In genomic region chr5:130992621-130993020, GRCh38 we compare ENCODE assay signal across 17 cellular contexts.
"Had no signal": no experiment of that assay in that cellular context is flagged by ENCODE, and none has a peak within 500 bp of the region (broad histone marks: within the 10 kb centered on the region; RNA-seq: fewer than 3 reads in every experiment).

No MANE protein-coding gene starts in this region.

- H3K4me1 ChIP-seq: esophagus muscularis mucosa, left ventricle myocardium inferior, pancreas, psoas muscle, right atrium auricular region, upper lobe of right lung had no signal

- H3K9me3 ChIP-seq: esophagus muscularis mucosa, left ventricle myocardium inferior, neutrophil, pancreas, psoas muscle, right atrium auricular region, upper lobe of right lung had no signal

- H3K27me3 ChIP-seq: esophagus muscularis mucosa, neutrophil, pancreas, right atrium auricular region, upper lobe of right lung had no signal

- DNase-seq: activated CD4-positive, alpha-beta T cell treated with anti-CD3 and anti-CD28 coated beads, Interleukin-2, amount 10 ng/mL, durations not matched to agents 24 days and 14 days; activated CD8-positive, alpha-beta memory T cell treated with anti-CD3 and anti-CD28 coated beads, Interleukin-2, amount 10 ng/mL, durations not matched to agents 7 days and 5 days; activated CD8-positive, alpha-beta T cell treated with anti-CD3 and anti-CD28 coated beads for 36 hours; activated T-cell treated with anti-CD3 and anti-CD28 coated beads, Interleukin-2, amount 50 U/mL, for 1 hour; cerebellar nuclear complex; kidney glomerular epithelial cell; left ventricle myocardium inferior; pancreas; psoas muscle; stimulated activated CD4-positive, alpha-beta T cell treated with anti-CD3 and anti-CD28 coated beads, Interleukin-12 subunit alpha, Interleukin-12 subunit beta, amount 100 ng/mL, for 4 hours; stimulated activated CD4-positive, alpha-beta T cell treated with anti-CD3 and anti-CD28 coated beads, Interleukin-4, amount 100 ng/mL, for 4 hours; stimulated activated naive CD8-positive, alpha-beta T cell treated with anti-CD3 and anti-CD28 coated beads, Interleukin-15, Interleukin-2, amounts not matched to agents 100 U/mL and 50 U/mL, for 24 hours; upper lobe of right lung had no signal

- H3K27ac ChIP-seq: coronary artery, esophagus muscularis mucosa, left ventricle myocardium inferior, neutrophil, pancreas, psoas muscle, right atrium auricular region, upper lobe of right lung had no signal

- FAIRE-seq: pancreas had no signal

- H3K36me3 ChIP-seq: esophagus muscularis mucosa, left ventricle myocardium inferior, neutrophil, pancreas, right atrium auricular region, upper lobe of right lung had no signal

- H3K4me3 ChIP-seq: coronary artery, esophagus muscularis mucosa, left ventricle myocardium inferior, pancreas, psoas muscle, right atrium auricular region, upper lobe of right lung had no signal
